Comparison of ENCODE assay signal across 8 cellular contexts in genomic region chr9:127981559-127982121, GRCh38. TPM values are rescaled to one million over a fixed set of nuclear protein-coding genes. Genes with fewer than 3 reads are reported as not detected.
DNase-seq lines count a peak whose midpoint lies in the region; ATAC-seq and TF ChIP-seq lines count a peak whose summit lies in the region.

No MANE protein-coding gene starts in this region.

- peak overlapping the region; percentile 93 for H3K4me2 ChIP-seq in SK-N-SH

- ATAC-seq in SK-N-SH treated with all-trans-retinoic acid at 6 μM for 48 hours: no peak
- peak in 1 of 2 donors; percentile 33 for ATAC-seq in activated naive CD4-positive, alpha-beta T cell treated with anti-CD3 and anti-CD28 coated beads, Interleukin-2, amount 50 U/mL, for 72 hours
- no peak for ATAC-seq in HG03460 (IDR thresholded peaks at IDR 0.05; ENCODE audit: unreplicated experiment)

- H3K79me2 ChIP-seq in SK-N-SH (ENCODE audit: insufficient read depth): peaks cover 39% of the 10 kb centered on the region

- H2AFZ ChIP-seq in SK-N-SH (ENCODE audit: low read depth): peak overlapping the region; percentile 98

- POLR2A ChIA-PET in SK-N-SH (lab: Yijun Ruan, JAX): interaction anchor here (0.7 to 2.0 kb wide), 7 partner anchors 12 to 65 kb away, joined by 3 to 6 read pairs (median 4); no protein-coding TSS in a partner anchor

- peaks cover 14 to 32% of the 10 kb centered on the region in 2 experiments; a peak in 3 of 4 replicates for H3K4me1 ChIP-seq in SK-N-SH (ENCODE audit: control insufficient read depth in 1 of 2, insufficient read depth in 2 of 2, low read depth in 1 of 2, low read length in 1 of 2)
- peaks cover 4 to 42% (median 41%) of the 10 kb centered on the region in 5 donors for H3K4me1 ChIP-seq in subcutaneous abdominal adipose tissue (ENCODE audit: control insufficient read depth in 5 of 5, insufficient read depth in 5 of 5, low read length in 5 of 5)

- WGBS in SK-N-SH (ENCODE audit: low lambda C conversion rate): 74% methylated on average over 11 of the region's 11 CpGs

- H3K9ac ChIP-seq in SK-N-SH (peak overlapping the region; percentile 75), subcutaneous abdominal adipose tissue (ENCODE audit: low read length in 5 of 5) (peak overlapping the region in 4 of 5 donors; percentile 79 to 91 (median 86))

- peak overlapping the region; percentile 84 to 91 for H3K27ac Mint-ChIP-seq in activated naive CD4-positive, alpha-beta T cell treated with anti-CD3 and anti-CD28 coated beads, Interleukin-2, amount 50 U/mL, for 72 hours

- no peak for TF ChIP-seq EP300 in SK-N-SH (IDR thresholded peaks at IDR 0.05; ENCODE audit: borderline replicate concordance in 1 of 2, low read depth in 1 of 2, low read length in 1 of 2)

- peak overlapping the region; percentile 74 to 81 for H3K27ac ChIP-seq in SK-N-SH (ENCODE audit: low read depth in 2 of 2, low read length in 1 of 2)
- peak overlapping the region; percentile 75 for H3K27ac ChIP-seq in subcutaneous abdominal adipose tissue (ENCODE audit: low read depth, low read length)

- no peak for DNase-seq in SK-N-SH
- no peak for DNase-seq in activated naive CD4-positive, alpha-beta T cell treated with anti-CD3 and anti-CD28 coated beads, Interleukin-2, amount 50 U/mL, for 72 hours (ENCODE audit: low spot score in 2 of 2)
- DNase-seq in islet precursor cell: peak; percentile 57
- DNase-seq in GM19240 (ENCODE audit: insufficient read length, low spot score): no peak
- DNase-seq in SK-N-DZ (ENCODE audit: low spot score): no peak

- H3F3A ChIP-seq in SK-N-SH (replicated peaks; ENCODE audit: insufficient read depth): no peaks in the 10 kb centered on the region

- CTCF ChIA-PET in SK-N-SH (lab: Yijun Ruan, JAX): interaction anchor here (1.1 to 6.2 kb wide), 9 partner anchors 19 to 136 kb away, joined by 3 to 60 read pairs (median 5); partner anchors contain the start of gene PIP5KL1

- no peaks in the 10 kb centered on the region for H3K9me3 Mint-ChIP-seq in activated naive CD4-positive, alpha-beta T cell treated with anti-CD3 and anti-CD28 coated beads, Interleukin-2, amount 50 U/mL, for 72 hours

- TF ChIP-seq RAD21 in SK-N-SH (IDR thresholded peaks at IDR 0.05; ENCODE audit: low read length): no peak

- no peaks in the 10 kb centered on the region for H3K9me2 ChIP-seq in SK-N-SH

- H3K36me3 Mint-ChIP-seq in activated naive CD4-positive, alpha-beta T cell treated with anti-CD3 and anti-CD28 coated beads, Interleukin-2, amount 50 U/mL, for 72 hours: peaks cover 18 to 23% of the 10 kb centered on the region in 2 donors

- H3K27me3 ChIP-seq in SK-N-SH (ENCODE audit: insufficient read depth): no peaks in the 10 kb centered on the region
- H3K27me3 ChIP-seq in subcutaneous abdominal adipose tissue (ENCODE audit: control insufficient read depth in 5 of 5, insufficient read depth in 4 of 5, low read length in 5 of 5): no peaks in the 10 kb centered on the region

- H4K20me1 ChIP-seq in SK-N-SH (ENCODE audit: insufficient read depth): peaks cover 36% of the 10 kb centered on the region

- H3K4me3 ChIP-seq in SK-N-SH (ENCODE audit: low read depth in 2 of 2, low read length in 1 of 2) (peak overlapping the region; percentile 51 to 70), subcutaneous abdominal adipose tissue (ENCODE audit: low read depth in 1 of 5, low read length in 5 of 5) (peak overlapping the region; percentile 71 to 90 (median 80))

- TF ChIP-seq CTCF in SK-N-SH (IDR thresholded peaks at IDR 0.05): no peak

- H3K36me3 ChIP-seq in SK-N-SH (replicated peaks in 1 of 2; ENCODE audit: control insufficient read depth in 1 of 2, insufficient read depth in 2 of 2, low read length in 1 of 2): no peaks in the 10 kb centered on the region
- no peaks in the 10 kb centered on the region for H3K36me3 ChIP-seq in subcutaneous abdominal adipose tissue (ENCODE audit: control insufficient read depth in 5 of 5, insufficient read depth in 5 of 5, low read length in 5 of 5)

- H3K9me3 ChIP-seq in SK-N-SH (no peaks in the 10 kb centered on the region), subcutaneous abdominal adipose tissue (ENCODE audit: control insufficient read depth in 5 of 5, low read length in 5 of 5) (no peaks in the 10 kb centered on the region)

TF ChIP-seq in SK-N-SH, 30 proteins besides CTCF, POLR2A, EP300 and RAD21 (continues in another document):
- TF ChIP-seq, protein P1, sequence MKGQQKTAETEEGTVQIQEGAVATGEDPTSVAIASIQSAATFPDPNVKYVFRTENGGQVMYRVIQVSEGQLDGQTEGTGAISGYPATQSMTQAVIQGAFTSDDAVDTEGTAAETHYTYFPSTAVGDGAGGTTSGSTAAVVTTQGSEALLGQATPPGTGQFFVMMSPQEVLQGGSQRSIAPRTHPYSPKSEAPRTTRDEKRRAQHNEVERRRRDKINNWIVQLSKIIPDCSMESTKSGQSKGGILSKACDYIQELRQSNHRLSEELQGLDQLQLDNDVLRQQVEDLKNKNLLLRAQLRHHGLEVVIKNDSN (IDR thresholded peaks at IDR 0.05; ENCODE audit: borderline replicate concordance, low read depth): no peak
- TF ChIP-seq JUND (IDR thresholded peaks at IDR 0.05) (no peak), FOXJ3 (CRISPR knock-in tag; IDR thresholded peaks at IDR 0.05) (no peak), IRF3 (IDR thresholded peaks at IDR 0.05; ENCODE audit: low read depth, low read length) (no peak), CHD2 (IDR thresholded peaks at IDR 0.05; ENCODE audit: low read length, partially characterized antibody) (no peak), TCF12 (IDR thresholded peaks at IDR 0.05) (no peak), TAF1 (IDR thresholded peaks at IDR 0.05; ENCODE audit: borderline replicate concordance, low read depth, low read length) (no peak)

TF ChIP-seq in SK-N-SH treated with all-trans-retinoic acid at 6 μM for 48 hours, 23 proteins besides CTCF, POLR2A, EP300 and RAD21:
- TF ChIP-seq GLIS3 (CRISPR knock-in tag; IDR thresholded peaks at IDR 0.05) (no peak), ZFP3 (CRISPR knock-in tag; IDR thresholded peaks at IDR 0.05) (no peak), ZC3H10 (CRISPR knock-in tag; IDR thresholded peaks at IDR 0.05) (no peak), SNAI2 (CRISPR knock-in tag; IDR thresholded peaks at IDR 0.05) (no peak), RARB (CRISPR knock-in tag; IDR thresholded peaks at IDR 0.05) (no peak), PPARA (CRISPR knock-in tag; IDR thresholded peaks at IDR 0.05; ENCODE audit: borderline replicate concordance) (no peak)
TF ChIP-seq in SK-N-SH treated with all-trans-retinoic acid at 6 μM for 48 hours: peak in this region for 0.

RNA-seq across cellular contexts. Expression of gene EEIG1, which starts 0.9 kb away (rescaled TPM):
- polyA plus RNA-seq in SK-N-SH (2012; rRNA removed): 17.9 and 26.2 TPM in 2 replicates
- 15.9 and 18.6 TPM in 2 replicates for polyA plus RNA-seq in SK-N-SH (2012; cell fraction: cytosol; rRNA removed)
- polyA plus RNA-seq in SK-N-SH (2012; cell fraction: nucleus; rRNA removed): 32.9 and 55.0 TPM in 2 replicates
- total RNA-seq in activated naive CD4-positive, alpha-beta T cell treated with anti-CD3 and anti-CD28 coated beads, Interleukin-2, amount 50 U/mL, for 72 hours: 10 to 100 TPM; 63.1 to 96.5 TPM
- 2.7 and 3.0 TPM in 2 replicates for polyA plus RNA-seq in SK-N-DZ (2014; cell fraction: cytosol; rRNA removed)
- polyA plus RNA-seq in SK-N-DZ (2014; cell fraction: nucleus; rRNA removed): 6.9 and 11.3 TPM in 2 replicates

RNA-seq across cellular contexts. Expression of gene DPM2, which starts 44.0 kb away (rescaled TPM):
- 106 and 117 TPM in 2 replicates for polyA plus RNA-seq in SK-N-SH (2012; rRNA removed)
- 54.1 and 69.2 TPM in 2 replicates for polyA plus RNA-seq in SK-N-SH (2012; cell fraction: cytosol; rRNA removed)
- polyA plus RNA-seq in SK-N-SH (2012; cell fraction: nucleus; rRNA removed): 90.7 and 100 TPM in 2 replicates
- 10 to 100 TPM; 26.0 to 49.8 TPM for total RNA-seq in activated naive CD4-positive, alpha-beta T cell treated with anti-CD3 and anti-CD28 coated beads, Interleukin-2, amount 50 U/mL, for 72 hours
- 52.5 and 55.6 TPM in 2 replicates for polyA plus RNA-seq in SK-N-DZ (2014; cell fraction: cytosol; rRNA removed)
- 46.6 and 51.6 TPM in 2 replicates for polyA plus RNA-seq in SK-N-DZ (2014; cell fraction: nucleus; rRNA removed)

RNA-seq across cellular contexts. Expression of gene PIP5KL1, which starts 51.1 kb away (rescaled TPM):
- polyA plus RNA-seq in SK-N-SH (2012; rRNA removed): 4.0 and 6.1 TPM in 2 replicates
- polyA plus RNA-seq in SK-N-SH (2012; cell fraction: cytosol; rRNA removed): 1.7 and 2.5 TPM in 2 replicates
- 40.1 and 41.3 TPM in 2 replicates for polyA plus RNA-seq in SK-N-SH (2012; cell fraction: nucleus; rRNA removed)
- 1 to 10 TPM; 4.0 to 6.8 TPM for total RNA-seq in activated naive CD4-positive, alpha-beta T cell treated with anti-CD3 and anti-CD28 coated beads, Interleukin-2, amount 50 U/mL, for 72 hours
- 2.1 and 3.6 TPM in 2 replicates for polyA plus RNA-seq in SK-N-DZ (2014; cell fraction: cytosol; rRNA removed)
- polyA plus RNA-seq in SK-N-DZ (2014; cell fraction: nucleus; rRNA removed): 18.2 and 18.8 TPM in 2 replicates
